In the genomic region with DNA sequence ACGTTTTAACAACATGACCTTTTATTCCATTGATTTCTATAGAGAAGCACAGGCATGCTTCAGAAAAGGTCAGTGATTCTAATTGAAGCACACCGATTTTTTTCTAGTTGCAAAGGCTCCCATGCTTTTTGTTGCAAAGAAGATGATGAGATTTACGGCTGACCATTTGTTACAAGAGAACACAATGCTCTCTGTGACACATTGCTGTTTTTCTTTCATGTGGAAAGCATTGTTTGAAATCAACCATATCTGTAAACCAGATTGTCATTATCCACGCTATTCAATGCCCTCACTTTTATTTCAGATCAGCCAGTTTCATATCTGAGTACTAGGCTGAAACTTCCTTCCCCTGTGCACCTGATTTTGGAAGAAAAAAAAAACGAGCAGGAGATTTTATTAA, we compare ENCODE assay signal across 18 cellular contexts.
"Had no signal": no experiment of that assay in that cellular context is flagged by ENCODE, and none has a peak within 500 bp of the region (broad histone marks: within the 10 kb centered on the region; RNA-seq: fewer than 3 reads in every experiment).

No MANE protein-coding gene starts in this region.

- DNase-seq: activated CD4-positive, alpha-beta T cell treated with anti-CD3 and anti-CD28 coated beads, Interleukin-2, amount 50 U/mL, for 4 hours; activated CD4-positive, CD25-positive, alpha-beta regulatory T cell treated with anti-CD3 and anti-CD28 coated beads, Interleukin-2, amount 50 U/mL, for 72 hours; activated naive CD4-positive, alpha-beta T cell treated with anti-CD3 and anti-CD28 coated beads, Interleukin-2, amount 50 U/mL, for 16 hours; activated T-cell treated with anti-CD3 and anti-CD28 coated beads, Interleukin-2, amount 50 U/mL, for 1 hour; colonic mucosa; effector CD8-positive, alpha-beta T cell; foreskin fibroblast; left lung; mesenchymal stem cell; natural killer cell; occipital lobe; stimulated activated CD4-positive, alpha-beta T cell treated with anti-CD3 and anti-CD28 coated beads, Interleukin-1b, Interleukin-23, amount 100 ng/mL, for 48 hours; stomach; tibial artery had no signal

- H3K4me1 ChIP-seq: colonic mucosa, left lung, prostate gland, stomach, tibial artery had no signal

- ATAC-seq: left lung, natural killer cell, SK-N-SH treated with all-trans-retinoic acid at 6 μM for 48 hours had no signal

- H3K9me3 ChIP-seq: colonic mucosa, left lung, prostate gland, stomach, tibial artery had no signal

- FAIRE-seq: urothelium cell line had no signal

- H3K36me3 ChIP-seq: colonic mucosa, prostate gland had no signal

- H3K27me3 ChIP-seq: cardiac muscle cell, colonic mucosa, left lung, stomach, tibial artery had no signal

- H3K27ac ChIP-seq: cardiac muscle cell, colonic mucosa, left lung, prostate gland, stomach, tibial artery had no signal

- H3K4me3 ChIP-seq: cardiac muscle cell, colonic mucosa, left lung, prostate gland, stomach, tibial artery had no signal
